Comparison of ENCODE assay signal across 10 cellular contexts in the genomic region with DNA sequence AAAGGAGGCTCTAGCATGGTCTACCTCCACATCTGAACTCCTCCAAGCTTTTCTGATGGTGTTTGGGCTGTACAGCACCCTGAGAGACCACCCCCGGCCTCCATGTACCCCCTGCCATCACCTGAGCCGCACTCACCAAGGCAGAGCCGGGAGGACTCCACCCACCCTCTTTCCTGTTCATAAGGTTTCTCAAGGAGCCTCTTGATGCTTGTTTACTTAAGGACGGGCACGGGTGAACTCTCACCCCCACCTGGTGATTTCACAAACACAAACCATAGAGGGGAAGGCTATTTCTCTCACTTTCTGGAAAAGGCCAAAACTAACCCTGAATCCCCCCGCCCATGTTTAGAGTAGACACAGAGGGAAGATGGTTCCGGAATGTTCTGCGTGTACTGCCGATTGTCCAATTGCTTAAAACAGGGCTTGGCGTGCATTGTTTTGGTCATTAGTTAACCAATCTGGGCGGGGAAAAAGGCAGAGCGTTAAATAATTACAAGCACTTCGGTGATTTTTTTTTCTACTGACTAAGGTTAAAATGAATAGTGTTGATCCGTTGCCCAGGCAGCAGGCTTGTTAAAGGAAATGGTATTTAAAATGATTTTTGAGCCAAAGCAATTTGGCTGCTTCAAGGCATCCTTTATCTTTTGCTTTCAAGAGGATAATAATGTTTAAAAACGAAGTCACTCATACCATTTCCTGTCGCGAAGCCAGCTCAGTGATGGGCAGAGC.
DNase-seq lines count a peak whose midpoint lies in the region; ATAC-seq and TF ChIP-seq lines count a peak whose summit lies in the region.
"Had no signal": no experiment of that assay in that cellular context is flagged by ENCODE, and none has a peak within 500 bp of the region (broad histone marks: within the 10 kb centered on the region; RNA-seq: fewer than 3 reads in every experiment).

No MANE protein-coding gene starts in this region.

- no peak overlapping the region for H3K4me2 ChIP-seq in hepatocyte
- H3K4me2 ChIP-seq: KMS-11 had no signal

- DNase-seq in left cardiac atrium (peak; percentile 43), Right ventricle myocardium superior (no peak), RWPE2 (ENCODE audit: low spot score) (no peak), hepatocyte (ENCODE audit: low spot score) (no peak), upper lobe of right lung (no peak)
- no peak for DNase-seq in activated naive CD4-positive, alpha-beta T cell treated with anti-CD3 and anti-CD28 coated beads, Interleukin-2, amount 50 U/mL, for 16 hours
- DNase-seq: activated naive CD8-positive, alpha-beta T cell treated with anti-CD3 and anti-CD28 coated beads, Interleukin-2, amount 10 ng/mL, durations not matched to agents 7 days and 5 days had no signal

- no peaks in the 10 kb centered on the region for H3K36me3 ChIP-seq in RWPE2 (ENCODE audit: low read depth)
- no peaks in the 10 kb centered on the region for H3K36me3 ChIP-seq in hepatocyte (replicated peaks; ENCODE audit: insufficient read depth, low read depth)
- H3K36me3 ChIP-seq in upper lobe of right lung = no peaks in the 10 kb centered on the region

- WGBS in hepatocyte (ENCODE audit: low lambda C conversion rate, missing lambda C conversion rate) = 58% methylated on average over 17 of the region's 17 CpGs

- H3K9me2 ChIP-seq in hepatocyte (replicated peaks; ENCODE audit: insufficient read depth) = no peaks in the 10 kb centered on the region

- H3K27ac ChIP-seq in RWPE2 (ENCODE audit: poor library complexity, severe bottlenecking) (no peak overlapping the region), hepatocyte (peak overlapping the region; percentile 56), upper lobe of right lung (peak overlapping the region; percentile 70)
- H3K27ac ChIP-seq: KMS-11 had no signal

- no peaks in the 10 kb centered on the region for H3K79me2 ChIP-seq in hepatocyte

- ATAC-seq in left cardiac atrium = peak; percentile 34 to 59
- ATAC-seq in Right ventricle myocardium superior (ENCODE audit: poor library complexity) = no peak
- ATAC-seq in RWPE2 (ENCODE audit: low read depth) = peak; percentile 62
- ATAC-seq in upper lobe of right lung = peak; percentile 79
- ATAC-seq in GM21825 (IDR thresholded peaks at IDR 0.05; ENCODE audit: unreplicated experiment) = no peak
- ATAC-seq in GM21576 (IDR thresholded peaks at IDR 0.05; ENCODE audit: unreplicated experiment) = no peak

- H3K27me3 ChIP-seq in RWPE2 (ENCODE audit: insufficient read depth, poor library complexity, severe bottlenecking) = no peaks in the 10 kb centered on the region
- no peaks in the 10 kb centered on the region for H3K27me3 ChIP-seq in hepatocyte
- no peaks in the 10 kb centered on the region for H3K27me3 ChIP-seq in upper lobe of right lung

- intact Hi-C loops in left cardiac atrium (cut with DNase I) (no loop called here), Right ventricle myocardium superior (cut with DNase I) (no loop called here), upper lobe of right lung (cut with DNase I) (no loop called here)

- H3K4me3 ChIP-seq in RWPE2 (ENCODE audit: severe bottlenecking) (no peak overlapping the region), hepatocyte (no peak overlapping the region), upper lobe of right lung (peak overlapping the region; percentile 6)

- H4K20me1 ChIP-seq in hepatocyte (ENCODE audit: insufficient read depth, poor library complexity, severe bottlenecking) = no peaks in the 10 kb centered on the region

- H3K4me1 ChIP-seq in RWPE2 (ENCODE audit: insufficient read depth, poor library complexity, severe bottlenecking) (peaks cover 12% of the 10 kb centered on the region), hepatocyte (ENCODE audit: insufficient read depth) (peaks cover 15% of the 10 kb centered on the region), upper lobe of right lung (peaks cover 28% of the 10 kb centered on the region)

- H2AFZ ChIP-seq in hepatocyte = no peak overlapping the region

- TF ChIP-seq CTCF in RWPE2 (IDR thresholded peaks at IDR 0.05; ENCODE audit: poor library complexity, severe bottlenecking) (no peak), hepatocyte (IDR thresholded peaks at IDR 0.05; ENCODE audit: poor library complexity) (no peak), upper lobe of right lung (IDR thresholded peaks at IDR 0.05) (no peak)

- H3K9me3 ChIP-seq in RWPE2 (ENCODE audit: severe bottlenecking) = no peaks in the 10 kb centered on the region
- H3K9me3 ChIP-seq in hepatocyte (ENCODE audit: low read depth) = no peaks in the 10 kb centered on the region
- no peaks in the 10 kb centered on the region for H3K9me3 ChIP-seq in upper lobe of right lung

Comparison
In these comparisons a context has a peak if more than half of its experiments do, and no peak if none do; other contexts are left out.
1. ATAC-seq: peak in left cardiac atrium (2 of 2), RWPE2 (single experiment) and upper lobe of right lung (single experiment); none in Right ventricle myocardium superior (single experiment), GM21825 (single experiment) and GM21576 (single experiment).